In genomic region chr12:117091758-117092510, GRCh38 we compare ENCODE assay signal across 22 cellular contexts. TPM values are rescaled to one million over a fixed set of nuclear protein-coding genes. Genes with fewer than 3 reads are reported as not detected.
DNase-seq lines count a peak whose midpoint lies in the region; ATAC-seq and TF ChIP-seq lines count a peak whose summit lies in the region.
"Had no signal": no experiment of that assay in that cellular context is flagged by ENCODE, and none has a peak within 500 bp of the region (broad histone marks: within the 10 kb centered on the region; RNA-seq: fewer than 3 reads in every experiment).

No MANE protein-coding gene starts in this region.

- H3K4me3 ChIP-seq in body of pancreas = no peak overlapping the region
- H3K4me3 ChIP-seq in neuronal stem cell (ENCODE audit: low read length in 2 of 2) = no peak overlapping the region
- H3K4me3 ChIP-seq in CD8-positive, alpha-beta T cell (ENCODE audit: low read depth, low read length) = no peak overlapping the region
- H3K4me3 ChIP-seq: GM23248, tibial nerve had no signal

- H3T11ph ChIP-seq in H9 (ENCODE audit: low read length) = no peak overlapping the region

- H3K23ac ChIP-seq in H9 (ENCODE audit: insufficient read length, low read depth, low read length) (no peak overlapping the region), neuronal stem cell (ENCODE audit: low read depth, low read length, poor library complexity) (no peak overlapping the region)

- H3K18ac ChIP-seq in H9 (ENCODE audit: insufficient read length, low read depth, low read length) (no peak overlapping the region), neuronal stem cell (ENCODE audit: low read length) (peak overlapping the region; percentile 54)

- TF ChIP-seq CTCF in Calu3 (IDR thresholded peaks at IDR 0.05; ENCODE audit: unreplicated experiment) (no peak), H9 (conservative IDR thresholded peaks at IDR 0.05) (no peak), body of pancreas (IDR thresholded peaks at IDR 0.05) (no peak)
- TF ChIP-seq CTCF in CD8-positive, alpha-beta T cell (IDR thresholded peaks at IDR 0.05) = no peak

- no peak overlapping the region for H3K56ac ChIP-seq in H9 (ENCODE audit: insufficient read length, low read depth, low read length)

- ATAC-seq in body of pancreas = peak; percentile 12
- ATAC-seq in CD8-positive, alpha-beta T cell = no peak
- ATAC-seq: activated CD8-positive, alpha-beta T cell treated with anti-CD3 and anti-CD28 coated beads, Interleukin-2, amount 10 ng/mL, durations not matched to agents 7 days and 5 days; stimulated activated memory B cell treated with anti-CD40 and anti-IgM and Interleukin-4, amounts not matched to agents 10 μg/mL and 1 μg/mL and 100 μg/mL, for 72 hours had no signal

- BruUV-seq in Calu3 (replicated peaks; lab: Mats Ljungman, UMichigan) = no TSS peak

- H2BK12ac ChIP-seq in H9 (ENCODE audit: insufficient read length, low read depth, low read length) (no peak overlapping the region), neuronal stem cell (ENCODE audit: low read length) (no peak overlapping the region)

- H3K27me3 Mint-ChIP-seq in Calu3 (ENCODE audit: unreplicated experiment) (no peaks in the 10 kb centered on the region), H9 (ENCODE audit: low read depth) (peaks cover 10% of the 10 kb centered on the region)
- H3K27me3 Mint-ChIP-seq in CD8-positive, alpha-beta T cell (ENCODE audit: low read depth) = no peaks in the 10 kb centered on the region
- H3K27me3 Mint-ChIP-seq: dendritic cell treated with granulocyte-macrophage colony-stimulating factor and Interleukin-4, amounts not matched to agents 40 ng/mL and 50 ng/mL, for 4 days; stimulated activated memory B cell treated with anti-CD40 and anti-IgM and Interleukin-4, amounts not matched to agents 10 μg/mL and 1 μg/mL and 100 μg/mL, for 72 hours had no signal

- H3K79me2 ChIP-seq in H9 (ENCODE audit: insufficient read depth, low read length) = no peaks in the 10 kb centered on the region

- no CpG with 5 or more reads among the region's 17 CpGs for WGBS in H9 (ENCODE audit: extremely low coverage, insufficient read length, low lambda C conversion rate)
- WGBS in body of pancreas, 2 donors = 59 to 63% methylated on average over 9 to 17 of the region's 17 CpGs
- WGBS in neuronal stem cell (ENCODE audit: extremely low coverage in 2 of 2, insufficient read length in 2 of 2, insufficient replicate concordance in 1 of 2), 2 donors = no CpG with 5 or more reads among the region's 17 CpGs

- no peak overlapping the region for H4K8ac ChIP-seq in H9 (replicated peaks; ENCODE audit: insufficient read length, low read depth, low read length)
- H4K8ac ChIP-seq in neuronal stem cell (ENCODE audit: low read depth, low read length) = no peak overlapping the region

- no peaks in the 10 kb centered on the region for H3K23me2 ChIP-seq in H9 (ENCODE audit: insufficient read length, low read depth, low read length, poor library complexity, severe bottlenecking)

- H3K4me3 Mint-ChIP-seq in Calu3 (ENCODE audit: low read depth, unreplicated experiment) (peak overlapping the region; percentile 71), H9 (no peak overlapping the region)
- H3K4me3 Mint-ChIP-seq in CD8-positive, alpha-beta T cell = no peak overlapping the region
- H3K4me3 Mint-ChIP-seq: activated CD8-positive, alpha-beta T cell treated with anti-CD3 and anti-CD28 coated beads, Interleukin-2, amount 10 ng/mL, durations not matched to agents 7 days and 5 days; CD8-positive, alpha-beta memory T cell; dendritic cell treated with granulocyte-macrophage colony-stimulating factor and Interleukin-4, amounts not matched to agents 40 ng/mL and 50 ng/mL, for 4 days; stimulated activated memory B cell treated with anti-CD40 and anti-IgM and Interleukin-4, amounts not matched to agents 10 μg/mL and 1 μg/mL and 100 μg/mL, for 72 hours had no signal

- no peak overlapping the region for H3K9ac ChIP-seq in H9 (ENCODE audit: extremely low read depth, insufficient read length, low read length)
- no peak overlapping the region for H3K9ac ChIP-seq in neuronal stem cell (ENCODE audit: low read depth, low read length, poor library complexity)
- H3K9ac ChIP-seq: GM23248, KMS-11 had no signal

- H3K36me3 Mint-ChIP-seq in Calu3 (ENCODE audit: insufficient read depth, unreplicated experiment) (peaks cover 93% of the 10 kb centered on the region), H9 (ENCODE audit: insufficient read depth in 1 of 3, low read depth in 3 of 3) (peaks cover 6 to 20% (median 8%) of the 10 kb centered on the region in 3 experiments; a peak in 6 of 7 replicates)
- H3K36me3 Mint-ChIP-seq in CD8-positive, alpha-beta T cell = no peaks in the 10 kb centered on the region

- TF ChIP-seq POLR2A in body of pancreas (IDR thresholded peaks at IDR 0.05) = no peak

- H3K27me3 ChIP-seq in H9 (ENCODE audit: insufficient read depth, low read length) (no peaks in the 10 kb centered on the region), body of pancreas (no peaks in the 10 kb centered on the region), neuronal stem cell (ENCODE audit: control insufficient read depth in 3 of 3, insufficient read depth in 3 of 3, low read depth in 1 of 3, low read length in 3 of 3) (peaks cover 0 to 45% (median 0%) of the 10 kb centered on the region in 3 experiments)
- no peaks in the 10 kb centered on the region for H3K27me3 ChIP-seq in CD8-positive, alpha-beta T cell (ENCODE audit: insufficient read depth, low read length)

- H3K4ac ChIP-seq in H9 (ENCODE audit: low read depth, low read length) = no peak overlapping the region
- H3K4ac ChIP-seq in neuronal stem cell (ENCODE audit: low read length) = no peak overlapping the region

- H3K9me3 ChIP-seq in H9 (ENCODE audit: control insufficient read depth, low read depth, low read length) (no peaks in the 10 kb centered on the region), body of pancreas (no peaks in the 10 kb centered on the region), neuronal stem cell (replicated peaks in 1 of 2; ENCODE audit: control insufficient read depth in 2 of 2, insufficient read depth in 1 of 2, low read depth in 1 of 2, low read length in 2 of 2) (peaks cover 2 to 16% of the 10 kb centered on the region in 2 donors)
- H3K9me3 ChIP-seq in CD8-positive, alpha-beta T cell (ENCODE audit: low read length) = no peaks in the 10 kb centered on the region

- H2BK5ac ChIP-seq in H9 (ENCODE audit: insufficient read length, low read length) (no peak overlapping the region), neuronal stem cell (ENCODE audit: low read length) (no peak overlapping the region)

- no peak overlapping the region for H2BK15ac ChIP-seq in H9 (ENCODE audit: low read depth, low read length)
- H2BK15ac ChIP-seq in neuronal stem cell (ENCODE audit: low read length) = no peak overlapping the region

- no peak overlapping the region for H2BK20ac ChIP-seq in H9 (ENCODE audit: low read depth, low read length, poor library complexity, severe bottlenecking)

- H3K27ac Mint-ChIP-seq in Calu3 (ENCODE audit: unreplicated experiment) (peak overlapping the region; percentile 99), H9 (peak overlapping the region; percentile 9 to 55 (median 45); a peak in 4 of 7 replicates)
- no peak overlapping the region for H3K27ac Mint-ChIP-seq in CD8-positive, alpha-beta T cell
- H3K27ac Mint-ChIP-seq: activated CD8-positive, alpha-beta T cell treated with anti-CD3 and anti-CD28 coated beads, Interleukin-2, amount 10 ng/mL, durations not matched to agents 7 days and 5 days; dendritic cell treated with granulocyte-macrophage colony-stimulating factor and Interleukin-4, amounts not matched to agents 40 ng/mL and 50 ng/mL, for 4 days; stimulated activated memory B cell treated with anti-CD40 and anti-IgM and Interleukin-4, amounts not matched to agents 10 μg/mL and 1 μg/mL and 100 μg/mL, for 72 hours had no signal

- no peak overlapping the region for H4K91ac ChIP-seq in H9 (ENCODE audit: insufficient read length, low read depth, low read length)
- no peak overlapping the region for H4K91ac ChIP-seq in neuronal stem cell (ENCODE audit: low read depth, low read length, poor library complexity)

- H4K5ac ChIP-seq in H9 (ENCODE audit: insufficient read length, low read depth, low read length) = no peak overlapping the region

- H3K4me2 ChIP-seq in H9 (ENCODE audit: insufficient read depth, insufficient read length, low read length) (no peak overlapping the region), neuronal stem cell (ENCODE audit: insufficient read depth, low read length, poor library complexity, severe bottlenecking) (no peak overlapping the region)
- H3K4me2 ChIP-seq: KMS-11 had no signal

- H3K14ac ChIP-seq in H9 (ENCODE audit: insufficient read depth, low read length) (0 out of 2 replicates have a peak overlapping the region, but pooled peaks have one; percentile 37), neuronal stem cell (ENCODE audit: low read length) (peak overlapping the region; percentile 4)

- H2AK5ac ChIP-seq in H9 (ENCODE audit: insufficient read length, low read length) (no peak overlapping the region), neuronal stem cell (ENCODE audit: low read depth, low read length) (peak overlapping the region; percentile 57)

- H3K36me3 ChIP-seq in body of pancreas (replicated peaks in 1 of 2; ENCODE audit: insufficient read depth in 1 of 2, low read depth in 2 of 2) (no peaks in the 10 kb centered on the region), neuronal stem cell (replicated peaks in 1 of 2; ENCODE audit: control insufficient read depth in 2 of 2, insufficient read depth in 2 of 2, low read length in 2 of 2) (no peaks in the 10 kb centered on the region)
- H3K36me3 ChIP-seq in CD8-positive, alpha-beta T cell (ENCODE audit: insufficient read depth, low read length) = no peaks in the 10 kb centered on the region
- H3K36me3 ChIP-seq: tibial nerve had no signal

- CTCF ChIA-PET in Calu3 (lab: Charles Lee) = interaction anchor here (0.6 to 1.2 kb wide), 4 partner anchors 8 to 781 kb away, joined by 3 to 4 read pairs (median 3); partner anchors contain the start of gene TESC
- CTCF ChIA-PET in CD8-positive, alpha-beta T cell (lab: Charles Lee) = interaction anchor here (1.3 kb wide), 1 partner anchor 27 kb away, joined by 3 read pairs; no protein-coding TSS in a partner anchor

- intact Hi-C loops in Calu3 (cut with micrococcal nuclease; ENCODE audit: unreplicated experiment) (loop anchor here (5.0 kb wide), 2 partner anchors 50 kb away; no protein-coding TSS in a partner anchor), body of pancreas (cut with DNase I) (no loop called here)
- intact Hi-C loops in CD8-positive, alpha-beta T cell (cut with DNase I, micrococcal nuclease) = no loop called here

- no peak overlapping the region for H2BK120ac ChIP-seq in H9 (ENCODE audit: low read depth, low read length, poor library complexity, severe bottlenecking)
- H2BK120ac ChIP-seq in neuronal stem cell (ENCODE audit: low read depth, low read length) = no peak overlapping the region

- H3K4me1 ChIP-seq in H9 (ENCODE audit: insufficient read depth, low read length) (no peaks in the 10 kb centered on the region), body of pancreas (peaks cover 100% of the 10 kb centered on the region), neuronal stem cell (ENCODE audit: control insufficient read depth in 2 of 2, insufficient read depth in 1 of 2, low read depth in 1 of 2, low read length in 2 of 2) (peaks cover 0 to 7% of the 10 kb centered on the region in 2 donors)
- H3K4me1 ChIP-seq in CD8-positive, alpha-beta T cell (ENCODE audit: insufficient read depth, low read length) = no peaks in the 10 kb centered on the region
- H3K4me1 ChIP-seq: tibial nerve had no signal

- peaks cover 88% of the 10 kb centered on the region for H3K4me1 Mint-ChIP-seq in Calu3 (ENCODE audit: low read depth, unreplicated experiment)
- peaks cover 7 to 21% of the 10 kb centered on the region in 2 experiments for H3K4me1 Mint-ChIP-seq in H9
- H3K4me1 Mint-ChIP-seq in CD8-positive, alpha-beta T cell (ENCODE audit: low read depth) = no peaks in the 10 kb centered on the region

- H3K79me1 ChIP-seq in H9 (ENCODE audit: insufficient read depth, low read depth, low read length, poor library complexity, severe bottlenecking) = no peaks in the 10 kb centered on the region
- H3K79me1 ChIP-seq in neuronal stem cell (ENCODE audit: low read depth, low read length) = peaks cover 3% of the 10 kb centered on the region

- H3K9me3 Mint-ChIP-seq in Calu3 (ENCODE audit: low read depth, unreplicated experiment) (no peaks in the 10 kb centered on the region), H9 (peaks cover 14 to 18% of the 10 kb centered on the region in 2 experiments)
- peaks cover 12% of the 10 kb centered on the region for H3K9me3 Mint-ChIP-seq in CD8-positive, alpha-beta T cell

- POLR2A ChIA-PET in CD8-positive, alpha-beta T cell (lab: Charles Lee) = no interaction called here

- H2AFZ ChIP-seq in H9 (ENCODE audit: low read length) = no peak overlapping the region
- peak overlapping the region; percentile 51 for H2AFZ ChIP-seq in neuronal stem cell (ENCODE audit: low read length)
- H2AFZ ChIP-seq: GM23248 had no signal

- no peaks in the 10 kb centered on the region for H4K20me1 ChIP-seq in H9 (ENCODE audit: control insufficient read depth, insufficient read depth, insufficient read length)

- H3K27ac ChIP-seq in H9 (ENCODE audit: insufficient read length, low read depth, low read length) (no peak overlapping the region), body of pancreas (peak overlapping the region; percentile 84 to 95 (median 88)), neuronal stem cell (replicated peaks; ENCODE audit: low read length) (no peak overlapping the region)
- no peak overlapping the region for H3K27ac ChIP-seq in CD8-positive, alpha-beta T cell (ENCODE audit: low read depth, low read length)
- H3K27ac ChIP-seq: GM23248, KMS-11, tibial nerve had no signal

- DNase-seq in Calu3 = no peak
- no peak for DNase-seq in H9
- DNase-seq in body of pancreas = peak in 3 of 4 donors; percentile 23 to 41 (median 34)
- DNase-seq in neuronal stem cell (ENCODE audit: low spot score) = no peak
- no peak for DNase-seq in CD8-positive, alpha-beta T cell
- DNase-seq in LoVo (ENCODE audit: low spot score) = no peak
- no peak for DNase-seq in cerebellum (ENCODE audit: low spot score)
- DNase-seq: activated CD8-positive, alpha-beta T cell treated with anti-CD3 and anti-CD28 coated beads, Interleukin-2, amount 10 ng/mL, durations not matched to agents 7 days and 5 days; activated naive CD4-positive, alpha-beta T cell treated with anti-CD3 and anti-CD28 coated beads, Interleukin-2, amount 50 U/mL, for 16 hours; activated T-cell treated with anti-CD3 and anti-CD28 coated beads, Interleukin-2, amount 50 U/mL, for 48 hours; GM23248; mesendoderm; NCI-H1105 treated with DMSO at 0.1 percent for 48 hours; NCI-H345; retina; RPMI8226; T-helper 9 cell had no signal

RNA-seq across cellular contexts. Expression of gene TESC, which starts 7.3 kb away (rescaled TPM):
- 647 and 669 TPM in 2 replicates for total RNA-seq in Calu3 (2022)
- total RNA-seq in H9 (2021) = 5.4 and 5.8 TPM in 2 replicates
- total RNA-seq in body of pancreas = 100 to 1,000 TPM; 110 to 127 TPM
- 13.2 TPM for polyA plus RNA-seq in neuronal stem cell (2013, experiment 1 of 2)
- polyA plus RNA-seq in neuronal stem cell (2013, experiment 2 of 2) = 12.4 TPM
- total RNA-seq in CD8-positive, alpha-beta T cell = 1 to 10 TPM; 4.1 to 6.3 TPM
- total RNA-seq in cerebellum = 6.2 TPM
- total RNA-seq: GM23248 had no signal

Comparison
In these comparisons a context has a peak if more than half of its experiments do, and no peak if none do; other contexts are left out.
1. DNase-seq: peak in body of pancreas (3 of 4); none in Calu3 (single experiment), H9 (single experiment), neuronal stem cell (single experiment), CD8-positive, alpha-beta T cell (0 of 7), LoVo (single experiment) and cerebellum (single experiment).
2. H3K27ac ChIP-seq: peak in body of pancreas (4 of 4); none in H9 (single experiment), neuronal stem cell (single experiment) and CD8-positive, alpha-beta T cell (single experiment).
3. RNA of gene TESC, which starts 7.3 kb away (total RNA-seq): 647 to 669 TPM in Calu3 and 110 to 127 TPM in body of pancreas; 4.1 to 6.3 TPM in CD8-positive, alpha-beta T cell, 6.2 TPM in cerebellum (single experiment) and 5.4 to 5.8 TPM in H9; every median in the first group is over 10 times any median in the second.